In the genomic region with DNA sequence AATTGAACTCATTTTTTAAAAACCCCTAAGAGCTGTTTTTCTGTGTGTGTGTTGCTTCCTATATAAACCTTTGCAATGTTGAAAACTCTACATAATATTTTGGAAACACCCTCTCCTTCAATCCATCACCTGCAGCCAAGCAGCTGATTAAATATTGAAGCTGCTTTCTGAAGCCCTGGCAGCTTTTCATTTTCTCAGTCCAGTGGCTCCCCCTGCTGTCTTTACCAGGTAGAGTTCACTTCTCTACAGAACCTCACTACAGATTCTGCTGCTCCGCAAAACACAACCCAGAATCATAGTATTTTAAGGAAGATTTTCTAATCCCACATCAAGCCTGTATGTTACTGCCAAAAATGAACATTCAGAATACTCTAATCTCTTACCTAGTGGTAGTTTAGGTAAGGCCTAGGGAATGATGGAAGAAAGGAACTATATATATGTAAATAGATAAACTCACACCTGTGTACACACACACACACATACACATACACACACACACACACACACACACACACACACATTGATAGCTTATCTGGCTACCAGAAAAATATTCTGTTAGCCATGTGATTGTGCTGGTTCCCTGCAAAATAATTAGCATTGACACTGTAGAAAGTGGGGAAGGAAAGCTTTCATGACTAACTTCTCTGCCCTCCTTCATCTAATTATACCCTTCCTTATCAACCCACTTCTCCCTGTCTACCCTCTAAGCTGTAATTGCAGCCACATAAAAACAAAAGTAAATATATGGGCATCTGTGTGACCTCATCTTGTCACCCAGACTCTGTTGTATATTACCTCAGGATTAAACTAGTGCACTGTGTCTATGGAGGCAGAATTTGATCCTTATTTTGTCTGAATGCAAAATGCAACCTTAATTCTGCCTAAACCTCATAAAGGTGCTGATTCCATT, we compare ENCODE assay signal across 8 cellular contexts.
DNase-seq lines count a peak whose midpoint lies in the region; TF ChIP-seq lines count a peak whose summit lies in the region.

No MANE protein-coding gene starts in this region.

- no peak overlapping the region for H3K27ac Mint-ChIP-seq in CD8-positive, alpha-beta memory T cell

- no peak for TF ChIP-seq POLR2A in erythroblast (IDR thresholded peaks at IDR 0.05; ENCODE audit: low read length)

- peak; percentile 24 for DNase-seq in AG09309 (ENCODE audit: low read depth)
- peak; percentile 54 for DNase-seq in GM13977 (ENCODE audit: low spot score)
- DNase-seq in MG63 = peak; percentile 10
- DNase-seq in RPMI8226 = peak; percentile 65
- peak; percentile 10 to 39 for DNase-seq in erythroblast (lab: John Stamatoyannopoulos, UW)
- no peak for DNase-seq in CD8-positive, alpha-beta memory T cell
- DNase-seq in activated naive CD4-positive, alpha-beta T cell (lab: John Stamatoyannopoulos, UW) = no peak

- no peaks in the 10 kb centered on the region for H3K9me2 ChIP-seq in neural cell (ENCODE audit: insufficient read depth, low read length)

- in situ Hi-C loops in GM13977 (cut with MboI; ENCODE audit: low pct_unique_long_range_greater_than_20kb, low sequenced_read_pairs, unreplicated experiment) = loop anchor here (25.0 kb wide), 1 partner anchor 572 kb away; a partner anchor contains a TSS

- no peaks in the 10 kb centered on the region for H3K79me2 ChIP-seq in neural cell (replicated peaks; ENCODE audit: insufficient read depth, low read length)

- H3K4me2 ChIP-seq in neural cell (ENCODE audit: low read length) = no peak overlapping the region

- POLR2A ChIA-PET in CD8-positive, alpha-beta memory T cell (lab: Charles Lee) = no interaction called here

- H3K4me1 ChIP-seq in CD8-positive, alpha-beta memory T cell (ENCODE audit: insufficient read depth, low read length) = no peaks in the 10 kb centered on the region

- H3K36me3 ChIP-seq in MG63 = no peaks in the 10 kb centered on the region
- no peaks in the 10 kb centered on the region for H3K36me3 ChIP-seq in neural cell (ENCODE audit: insufficient read depth, low read length)
- no peaks in the 10 kb centered on the region for H3K36me3 ChIP-seq in CD8-positive, alpha-beta memory T cell (ENCODE audit: insufficient read depth, low read length)

- peaks cover 0 to 4% (median 3%) of the 10 kb centered on the region in 5 donors for H3K9me3 Mint-ChIP-seq in CD8-positive, alpha-beta memory T cell

- peak; percentile 93 for TF ChIP-seq RAD21 in neural cell (conservative IDR thresholded peaks at IDR 0.05)

- no peaks in the 10 kb centered on the region for H3K27me3 Mint-ChIP-seq in CD8-positive, alpha-beta memory T cell

- H4K20me1 ChIP-seq in neural cell (ENCODE audit: insufficient read depth) = no peaks in the 10 kb centered on the region

- TF ChIP-seq EP300 in neural cell (conservative IDR thresholded peaks at IDR 0.05; ENCODE audit: poor library complexity, severe bottlenecking) = no peak

- no peak overlapping the region for H3K4me3 Mint-ChIP-seq in CD8-positive, alpha-beta memory T cell

- H3K36me3 Mint-ChIP-seq in CD8-positive, alpha-beta memory T cell = no peaks in the 10 kb centered on the region

- H3K4me3 ChIP-seq in AG09309 (ENCODE audit: control insufficient read depth, low read depth, low read length) = no peak overlapping the region
- no peak overlapping the region for H3K4me3 ChIP-seq in MG63
- H3K4me3 ChIP-seq in neural cell (ENCODE audit: low read length) = no peak overlapping the region
- H3K4me3 ChIP-seq in CD8-positive, alpha-beta memory T cell (ENCODE audit: low read length) = no peak overlapping the region

- no peaks in the 10 kb centered on the region for H3K9me3 ChIP-seq in MG63
- no peaks in the 10 kb centered on the region for H3K9me3 ChIP-seq in neural cell (ENCODE audit: low read length)
- H3K9me3 ChIP-seq in CD8-positive, alpha-beta memory T cell (ENCODE audit: low read length) = no peaks in the 10 kb centered on the region

- H3K4me1 Mint-ChIP-seq in CD8-positive, alpha-beta memory T cell = no peaks in the 10 kb centered on the region

- CTCF ChIA-PET in CD8-positive, alpha-beta memory T cell (lab: Charles Lee) = no interaction called here

- H3K27me3 ChIP-seq in MG63 = no peaks in the 10 kb centered on the region
- no peaks in the 10 kb centered on the region for H3K27me3 ChIP-seq in neural cell (ENCODE audit: insufficient read depth, low read depth, low read length)
- H3K27me3 ChIP-seq in CD8-positive, alpha-beta memory T cell (ENCODE audit: insufficient read depth, low read length, poor library complexity, severe bottlenecking) = no peaks in the 10 kb centered on the region

- H3F3A ChIP-seq in neural cell (ENCODE audit: insufficient read depth, low read length, poor library complexity, severe bottlenecking) = no peaks in the 10 kb centered on the region

- no peak overlapping the region for H2AFZ ChIP-seq in neural cell (ENCODE audit: low read depth, low read length)

- no peak overlapping the region for H3K27ac ChIP-seq in neural cell (ENCODE audit: low read length)
- H3K27ac ChIP-seq in CD8-positive, alpha-beta memory T cell (ENCODE audit: low read depth, low read length) = no peak overlapping the region

- TF ChIP-seq CTCF in AG09309 (IDR thresholded peaks at IDR 0.05; ENCODE audit: control insufficient read depth, insufficient read depth, low read depth, low read length, missing control alignments) = peak; percentile 80
- peak; percentile 72 for TF ChIP-seq CTCF in GM13977 (IDR thresholded peaks at IDR 0.05; ENCODE audit: extremely low read depth, insufficient read depth, missing control alignments)
- TF ChIP-seq CTCF in neural cell (IDR thresholded peaks at IDR 0.05; ENCODE audit: poor library complexity, severe bottlenecking) = peak; percentile 90

- no peak overlapping the region for H3K9ac ChIP-seq in neural cell (ENCODE audit: low read length)

TF ChIP-seq in neural cell, 6 proteins besides CTCF, POLR2A, EP300 and RAD21:
- TF ChIP-seq SMC3 (conservative IDR thresholded peaks at IDR 0.05; ENCODE audit: poor library complexity) = peak; percentile 93
- TF ChIP-seq POLR2AphosphoS5 (IDR thresholded peaks at IDR 0.05) = no peak

Comparison
In these comparisons a context has a peak if more than half of its experiments do, and no peak if none do; other contexts are left out.
1. DNase-seq: peak in AG09309 (single experiment), GM13977 (single experiment), MG63 (single experiment), RPMI8226 (single experiment) and erythroblast (2 of 2); none in CD8-positive, alpha-beta memory T cell (0 of 5) and activated naive CD4-positive, alpha-beta T cell (0 of 4).
2. Peak in every context shown above with its lines, with median percentiles within 50 percentile points of each other: CTCF ChIP-seq.